In the genomic region with DNA sequence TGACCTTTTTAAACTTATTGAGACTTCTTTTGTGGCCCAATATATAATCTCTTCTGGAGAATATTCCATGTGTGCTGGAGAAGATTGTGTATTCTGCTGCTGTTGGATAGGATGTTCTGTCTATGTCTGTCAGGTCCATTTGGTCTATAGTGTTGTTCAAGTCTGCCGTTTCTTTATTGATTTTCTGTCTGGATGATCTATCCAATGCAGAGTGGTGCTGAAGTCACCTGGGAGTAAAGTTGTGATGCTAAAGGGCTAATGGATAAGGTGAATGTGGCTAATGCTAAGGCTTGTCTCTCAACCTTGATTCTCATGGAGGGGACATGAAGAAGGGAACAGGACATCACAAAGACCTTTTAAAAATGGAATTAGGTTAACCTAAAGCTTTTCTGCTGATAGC, we compare ENCODE assay signal across 24 cellular contexts.
"Had no signal": no experiment of that assay in that cellular context is flagged by ENCODE, and none has a peak within 500 bp of the region (broad histone marks: within the 10 kb centered on the region; RNA-seq: fewer than 3 reads in every experiment).

No MANE protein-coding gene starts in this region.

- H3K9me3 ChIP-seq: MG63, SJSA1 had no signal

- DNase-seq: Karpas-422, KG1, MG63, NCI-H1092, NCI-H1105 treated with DMSO at 0.1 percent for 48 hours, NCI-H1417 treated with DMSO at 0.1 percent for 48 hours, NCI-H146, NCI-H1694 treated with DMSO at 0.1 percent for 48 hours, NCI-H1930, NCI-H2081, NCI-H2107, NCI-H2227 treated with DMSO at 0.1 percent for 48 hours, NCI-H446, NCI-H510A, NCI-H524 treated with DMSO at 0.1 percent for 48 hours, NCI-H69, NCI-H774, Right ventricle myocardium superior, RPMI8226, SIG-M5 had no signal

- H3K36me3 ChIP-seq: MG63, SJSA1 had no signal

- H3K27me3 ChIP-seq: MG63, SJSA1 had no signal

- FAIRE-seq: HTR-8/SVneo, RCC 7860 had no signal

- H3K4me3 ChIP-seq: MG63, SJSA1 had no signal

- H3K27ac ChIP-seq: HL-60, SJSA1 had no signal
